ENCODE assay signal across 14 cellular contexts in the genomic region with DNA sequence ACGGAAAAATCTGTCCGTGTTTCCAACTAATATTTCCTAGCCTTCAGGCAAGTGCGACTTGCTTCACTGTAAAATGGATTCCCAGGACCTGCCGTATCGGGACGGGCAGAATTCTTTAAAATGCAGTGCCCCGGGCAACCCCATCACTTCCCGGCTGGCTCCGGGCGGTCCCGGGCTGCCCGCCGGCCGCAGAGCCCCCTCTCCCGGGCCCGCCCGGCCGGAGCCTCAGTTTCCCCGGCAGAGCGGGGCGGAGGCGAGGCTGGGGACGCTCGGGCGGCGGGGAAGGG.
DNase-seq lines count a peak whose midpoint lies in the region; ATAC-seq and TF ChIP-seq lines count a peak whose summit lies in the region.
"Had no signal": no experiment of that assay in that cellular context is flagged by ENCODE, and none has a peak within 500 bp of the region (broad histone marks: within the 10 kb centered on the region; RNA-seq: fewer than 3 reads in every experiment).

No MANE protein-coding gene starts in this region.

- ATAC-seq in right lobe of liver: no peak
- ATAC-seq in naive thymus-derived CD8-positive, alpha-beta T cell: no peak
- ATAC-seq: pancreas had no signal

- peaks cover 77% of the 10 kb centered on the region for H3K4me1 ChIP-seq in Loucy (ENCODE audit: insufficient read depth, low read length, poor library complexity, severe bottlenecking)
- peaks cover 6% of the 10 kb centered on the region for H3K4me1 ChIP-seq in colonic mucosa
- H3K4me1 ChIP-seq in right lobe of liver: peaks cover 0 to 16% (median 12%) of the 10 kb centered on the region in 4 donors
- peaks cover 42% of the 10 kb centered on the region for H3K4me1 ChIP-seq in Karpas-422 (ENCODE audit: low read length)

- TF ChIP-seq CTCF in Loucy (conservative IDR thresholded peaks at IDR 0.05; ENCODE audit: low read length) (no peak), colonic mucosa (IDR thresholded peaks at IDR 0.05) (no peak), right lobe of liver (IDR thresholded peaks at IDR 0.05) (no peak)

- POLR2A ChIA-PET in naive thymus-derived CD8-positive, alpha-beta T cell (lab: Charles Lee): no interaction called here

- peaks cover 0 to 16% (median 5%) of the 10 kb centered on the region in 3 donors for H3K36me3 Mint-ChIP-seq in naive thymus-derived CD8-positive, alpha-beta T cell

- H3K4me3 ChIP-seq in Loucy (ENCODE audit: low read length, poor library complexity, severe bottlenecking): peak overlapping the region; percentile 84
- H3K4me3 ChIP-seq in colonic mucosa: no peak overlapping the region
- H3K4me3 ChIP-seq in right lobe of liver: peak overlapping the region; percentile 12 to 63 (median 32)
- H3K4me3 ChIP-seq in Karpas-422 (ENCODE audit: low read length): no peak overlapping the region
- H3K4me3 ChIP-seq: BLaER1, MG63, pancreas had no signal

- H3K4me3 Mint-ChIP-seq in naive thymus-derived CD8-positive, alpha-beta T cell: no peak overlapping the region
- H3K4me3 Mint-ChIP-seq: activated B cell treated with CpG ODN at 0.5 μM for 24 hours had no signal

- H2AFZ ChIP-seq in Loucy (ENCODE audit: low read length): no peak overlapping the region
- no peak overlapping the region for H2AFZ ChIP-seq in Karpas-422 (ENCODE audit: low read length)

- H3K9ac ChIP-seq in Loucy (ENCODE audit: low read depth, low read length, poor library complexity, severe bottlenecking): peak overlapping the region; percentile 98
- H3K9ac ChIP-seq in colonic mucosa (ENCODE audit: low read depth in 2 of 2, low read length in 2 of 2): no peak overlapping the region
- no peak overlapping the region for H3K9ac ChIP-seq in Karpas-422 (ENCODE audit: low read length)
- H3K9ac ChIP-seq: BLaER1 had no signal

- 72% methylated on average over 6 of the region's 26 CpGs for WGBS in right lobe of liver (ENCODE audit: insufficient coverage, low coverage, low lambda C conversion rate, missing lambda C conversion rate)

- no peak for TF ChIP-seq POLR2A in right lobe of liver (IDR thresholded peaks at IDR 0.05)

- intact Hi-C loops in colonic mucosa (cut with DNase I) (no loop called here), right lobe of liver (cut with DNase I) (no loop called here)

- H3K9me3 ChIP-seq in Loucy (ENCODE audit: insufficient read depth, low read depth, low read length) (no peaks in the 10 kb centered on the region), colonic mucosa (no peaks in the 10 kb centered on the region), right lobe of liver (no peaks in the 10 kb centered on the region), Karpas-422 (ENCODE audit: low read length) (no peaks in the 10 kb centered on the region)
- H3K9me3 ChIP-seq: BLaER1, MG63, pancreas had no signal

- DNase-seq in colonic mucosa: no peak
- DNase-seq in right lobe of liver: no peak
- no peak for DNase-seq in substantia nigra (lab: John Stamatoyannopoulos, UW)
- no peak for DNase-seq in DMS114 treated with DMSO at 0.1 percent for 48 hours (lab: John Stamatoyannopoulos, UW; ENCODE audit: unreplicated experiment)
- no peak for DNase-seq in Karpas-422
- DNase-seq in naive thymus-derived CD8-positive, alpha-beta T cell: no peak
- no peak for DNase-seq in COLO668 (lab: John Stamatoyannopoulos, UW; ENCODE audit: unreplicated experiment)
- DNase-seq: activated B cell treated with CpG ODN at 0.5 μM for 24 hours, EL, MG63, NCI-H2171 had no signal

- H3K27ac ChIP-seq in colonic mucosa: peak overlapping the region; percentile 19
- peak overlapping the region; percentile 43 to 81 (median 70) for H3K27ac ChIP-seq in right lobe of liver
- H3K27ac ChIP-seq in substantia nigra (ENCODE audit: low read depth, low read length, poor library complexity, severe bottlenecking): peak overlapping the region; percentile 99
- H3K27ac ChIP-seq in Karpas-422 (ENCODE audit: low read length): no peak overlapping the region
- H3K27ac ChIP-seq: BLaER1 had no signal

- H3K9me2 ChIP-seq in Loucy (replicated peaks; ENCODE audit: low read depth, low read length): no peaks in the 10 kb centered on the region
- no peaks in the 10 kb centered on the region for H3K9me2 ChIP-seq in Karpas-422 (replicated peaks; ENCODE audit: insufficient read depth, low read length)

- no peaks in the 10 kb centered on the region for H3K27me3 Mint-ChIP-seq in naive thymus-derived CD8-positive, alpha-beta T cell
- H3K27me3 Mint-ChIP-seq: activated B cell treated with CpG ODN at 0.5 μM for 24 hours had no signal

- H3F3A ChIP-seq in Loucy (ENCODE audit: low read depth): no peaks in the 10 kb centered on the region

- H3K4me1 Mint-ChIP-seq in naive thymus-derived CD8-positive, alpha-beta T cell: peaks cover 22 to 63% (median 42%) of the 10 kb centered on the region in 4 donors

- peak overlapping the region; percentile 81 for H3K4me2 ChIP-seq in Loucy (ENCODE audit: low read depth, low read length, poor library complexity, severe bottlenecking)
- H3K4me2 ChIP-seq in Karpas-422 (ENCODE audit: low read depth, low read length, poor library complexity, severe bottlenecking): no peak overlapping the region
- H3K4me2 ChIP-seq: BLaER1 had no signal

- H3K27ac Mint-ChIP-seq in naive thymus-derived CD8-positive, alpha-beta T cell: no peak overlapping the region
- H3K27ac Mint-ChIP-seq: activated B cell treated with CpG ODN at 0.5 μM for 24 hours had no signal

- H4K20me1 ChIP-seq in Loucy (ENCODE audit: insufficient read depth, low read length, poor library complexity, severe bottlenecking) (no peaks in the 10 kb centered on the region), Karpas-422 (ENCODE audit: insufficient read depth, low read depth, low read length) (no peaks in the 10 kb centered on the region)

- H3K79me2 ChIP-seq in Loucy (ENCODE audit: insufficient read depth, low read length) (peaks cover 99% of the 10 kb centered on the region), Karpas-422 (ENCODE audit: low read length) (no peaks in the 10 kb centered on the region)

- H3K36me3 ChIP-seq in Loucy (ENCODE audit: insufficient read depth, low read length) (no peaks in the 10 kb centered on the region), colonic mucosa (no peaks in the 10 kb centered on the region), right lobe of liver (no peaks in the 10 kb centered on the region), Karpas-422 (ENCODE audit: insufficient read depth, low read length) (no peaks in the 10 kb centered on the region)
- H3K36me3 ChIP-seq: pancreas had no signal

- H3K27me3 ChIP-seq in Loucy (ENCODE audit: insufficient read depth, low read length, poor library complexity, severe bottlenecking): no peaks in the 10 kb centered on the region
- H3K27me3 ChIP-seq in colonic mucosa: no peaks in the 10 kb centered on the region
- H3K27me3 ChIP-seq in right lobe of liver: no peaks in the 10 kb centered on the region
- H3K27me3 ChIP-seq in Karpas-422 (ENCODE audit: low read length): no peaks in the 10 kb centered on the region
- H3K27me3 ChIP-seq: MG63, pancreas had no signal

- H3K9me3 Mint-ChIP-seq in naive thymus-derived CD8-positive, alpha-beta T cell: no peaks in the 10 kb centered on the region
- H3K9me3 Mint-ChIP-seq: activated B cell treated with CpG ODN at 0.5 μM for 24 hours had no signal

Comparison
In these comparisons a context has a peak if more than half of its experiments do, and no peak if none do; other contexts are left out.
1. H3K4me3 ChIP-seq: peak in Loucy (single experiment) and right lobe of liver (3 of 3); none in colonic mucosa (single experiment) and Karpas-422 (single experiment).